8 cellular contexts compared by ENCODE assay signal in genomic region chr19:40348961-40349507, GRCh38. TPM values are rescaled to one million over a fixed set of nuclear protein-coding genes. Genes with fewer than 3 reads are reported as not detected.
DNase-seq lines count a peak whose midpoint lies in the region; ATAC-seq and TF ChIP-seq lines count a peak whose summit lies in the region.

No MANE protein-coding gene starts in this region.

- ATAC-seq in HCT116, result no peak
- no peak for ATAC-seq in HG03378 (IDR thresholded peaks at IDR 0.05; ENCODE audit: unreplicated experiment)
- ATAC-seq in HG03095 (IDR thresholded peaks at IDR 0.05; ENCODE audit: unreplicated experiment), result no peak

- H3K4me1 ChIP-seq in HCT116 (ENCODE audit: control insufficient read depth in 1 of 2, insufficient read depth in 2 of 2, low read length in 2 of 2) (peaks cover 4 to 14% of the 10 kb centered on the region in 2 experiments; a peak in 3 of 4 replicates), mononuclear cell (ENCODE audit: insufficient read depth, low read length) (peaks cover 21% of the 10 kb centered on the region), uterus (peaks cover 0 to 5% of the 10 kb centered on the region in 2 donors)

- POLR2A ChIA-PET in HCT116 (lab: Charles Lee), result interaction anchor here (1.0 kb wide), 2 partner anchors 12 to 15 kb away, joined by 3 read pairs; no protein-coding TSS in a partner anchor

- no peak overlapping the region for H2AFZ ChIP-seq in HCT116 (ENCODE audit: low read depth, low read length, poor library complexity, severe bottlenecking)

- peak overlapping the region; percentile 90 for H3K4me2 ChIP-seq in HCT116 (ENCODE audit: low read length)

- H3K79me2 ChIP-seq in HCT116 (ENCODE audit: insufficient read depth, low read length), result peaks cover 37% of the 10 kb centered on the region

- H4K20me1 ChIP-seq in HCT116 (ENCODE audit: insufficient read depth), result no peaks in the 10 kb centered on the region

- H3K27me3 ChIP-seq in HCT116 (ENCODE audit: insufficient read depth, low read length) (no peaks in the 10 kb centered on the region), mononuclear cell (ENCODE audit: insufficient read depth, low read length) (no peaks in the 10 kb centered on the region), uterus (no peaks in the 10 kb centered on the region)

- RAD21 ChIA-PET in HCT116 (lab: Charles Lee; ENCODE audit: low non-redundant PET in 1 of 2, low total read pairs in 2 of 2, uncharacterized antibody in 2 of 2, unreplicated experiment in 2 of 2), result no interaction called here

- H3K36me3 ChIP-seq in HCT116 (ENCODE audit: control insufficient read depth in 1 of 2, insufficient read depth in 2 of 2, low read length in 2 of 2), result no peaks in the 10 kb centered on the region; a peak in 1 of 4 replicates
- no peaks in the 10 kb centered on the region for H3K36me3 ChIP-seq in uterus

- H3K27ac ChIP-seq in HCT116 (ENCODE audit: low read depth, low read length) (peak overlapping the region; percentile 34), coronary artery (peak overlapping the region; percentile 81 to 90), uterus (peak overlapping the region; percentile 68 to 75)

- H3K9me3 ChIP-seq in HCT116 (ENCODE audit: control insufficient read depth in 1 of 2, insufficient read depth in 1 of 2, low read depth in 1 of 2, low read length in 2 of 2) (no peaks in the 10 kb centered on the region), mononuclear cell (ENCODE audit: low read depth, low read length) (no peaks in the 10 kb centered on the region), uterus (no peaks in the 10 kb centered on the region)

- TF ChIP-seq POLR2A in HCT116 (IDR thresholded peaks at IDR 0.05; ENCODE audit: borderline replicate concordance, extremely low read depth, insufficient read depth, insufficient read length) (no peak), uterus (IDR thresholded peaks at IDR 0.05) (no peak)

- peak; percentile 34 for DNase-seq in CD1c-positive myeloid dendritic cell (ENCODE audit: extremely low spot score)
- DNase-seq in HCT116 (ENCODE audit: low read depth, low spot score), result peak; percentile 28
- peak; percentile 82 for DNase-seq in RKO (ENCODE audit: low spot score)
- no peak for DNase-seq in coronary artery (ENCODE audit: low spot score)
- no peak for DNase-seq in uterus

- peak overlapping the region; percentile 74 for H3K9ac ChIP-seq in HCT116 (ENCODE audit: low read length)

- BruUV-seq in HCT116 (replicated peaks; lab: Mats Ljungman, UMichigan), result TSS peak; percentile 80

- TF ChIP-seq CTCF in HCT116 (IDR thresholded peaks at IDR 0.05 in 2 of 3, conservative IDR thresholded peaks at IDR 0.05 in 1 of 3; ENCODE audit: borderline replicate concordance in 1 of 3, insufficient read depth in 1 of 3, low read depth in 2 of 3, low read length in 2 of 3) (no peak), coronary artery (IDR thresholded peaks at IDR 0.05) (no peak), uterus (IDR thresholded peaks at IDR 0.05) (no peak)

- no peak for TF ChIP-seq RAD21 in HCT116 (IDR thresholded peaks at IDR 0.05; ENCODE audit: low read depth)

- CTCF ChIA-PET in HCT116 (lab: Charles Lee), result interaction anchor here (0.8 kb wide), 1 partner anchor 286 kb away, joined by 3 read pairs; no protein-coding TSS in a partner anchor

- intact Hi-C loops in HCT116 (cut with micrococcal nuclease), result no loop called here
- intact Hi-C loops in uterus (cut with DNase I; ENCODE audit: low total_unique reads), result no loop called here

- no peaks in the 10 kb centered on the region for H3K9me2 ChIP-seq in HCT116 (ENCODE audit: insufficient read depth)

- peak overlapping the region; percentile 78 to 95 for H3K4me3 ChIP-seq in HCT116 (replicated peaks in 1 of 2; ENCODE audit: low read depth in 1 of 2, low read length in 2 of 2)
- H3K4me3 ChIP-seq in coronary artery, result peak overlapping the region; percentile 87
- peak overlapping the region; percentile 76 for H3K4me3 ChIP-seq in mononuclear cell (ENCODE audit: low read length)
- H3K4me3 ChIP-seq in uterus, result peak overlapping the region; percentile 55 to 76

TF ChIP-seq in HCT116, 20 proteins besides CTCF, POLR2A, EP300 and RAD21:
- TF ChIP-seq FOSL1 (IDR thresholded peaks at IDR 0.05; ENCODE audit: low read depth) (no peak), CEBPB (IDR thresholded peaks at IDR 0.05; ENCODE audit: low read depth) (no peak), ATF3 (IDR thresholded peaks at IDR 0.05) (no peak), POLR2AphosphoS5 (IDR thresholded peaks at IDR 0.05; ENCODE audit: low read depth, low read length) (no peak), ELF1 (IDR thresholded peaks at IDR 0.05; ENCODE audit: borderline replicate concordance, low read depth) (no peak), YY1 (IDR thresholded peaks at IDR 0.05; ENCODE audit: extremely low read depth, insufficient replicate concordance, low read depth, low read length) (no peak), JUND (IDR thresholded peaks at IDR 0.05) (no peak), SRF (IDR thresholded peaks at IDR 0.05; ENCODE audit: low read depth) (no peak), ZFX (IDR thresholded peaks at IDR 0.05) (no peak)

RNA-seq across cellular contexts. Expression of gene PLD3, which starts 0.5 kb away (rescaled TPM):
- 123 TPM for total RNA-seq in HCT116 (2021; ENCODE audit: unreplicated experiment)
- polyA plus RNA-seq in HCT116 (2012), result 233 and 251 TPM in 2 replicates
- total RNA-seq in mononuclear cell, result 119 TPM
- 100 to 1,000 TPM; 108 to 372 (median 158) TPM for total RNA-seq in uterus

RNA-seq across cellular contexts. Expression of gene C19orf47, which starts 0.8 kb away (rescaled TPM):
- 18.0 TPM for total RNA-seq in HCT116 (2021; ENCODE audit: unreplicated experiment)
- 10.0 and 12.5 TPM in 2 replicates for polyA plus RNA-seq in HCT116 (2012)
- 4.7 TPM for total RNA-seq in mononuclear cell
- 10 to 100 TPM in 2 of 4 donors, 1 to 10 TPM in 2; 7.1 to 21.2 (median 13.3) TPM for total RNA-seq in uterus

RNA-seq across cellular contexts. Expression of gene HIPK4, which starts 40.9 kb away (rescaled TPM):
- 0.74 TPM for total RNA-seq in HCT116 (2021; ENCODE audit: unreplicated experiment)
- polyA plus RNA-seq in HCT116 (2012), result 0.61 and 0.77 TPM in 2 replicates
- 0.10 TPM for total RNA-seq in mononuclear cell
- total RNA-seq in uterus, result under 1 TPM in 2 of 4 donors, not detected in 2; 0.40 to 0.48 TPM

Comparison
In these comparisons a context has a peak if more than half of its experiments do, and no peak if none do; other contexts are left out.
1. DNase-seq: peak in CD1c-positive myeloid dendritic cell (single experiment), HCT116 (single experiment) and RKO (single experiment); none in coronary artery (single experiment) and uterus (0 of 2).
2. H3K27ac ChIP-seq: peak in every context shown above with its lines; median percentile 86 in coronary artery; 72 in uterus; 34 in HCT116.
3. Peak in every context shown above with its lines, with median percentiles within 50 percentile points of each other: H3K4me3 ChIP-seq.